Comparison of ENCODE assay signal across 10 cellular contexts in genomic region chr3:112514527-112515128, GRCh38. TPM values are rescaled to one million over a fixed set of nuclear protein-coding genes. Genes with fewer than 3 reads are reported as not detected.
A peak's percentile ranks its signal among the peaks of the same experiment; 100 is the strongest.
DNase-seq lines count a peak whose midpoint lies in the region; ATAC-seq and TF ChIP-seq lines count a peak whose summit lies in the region.
"Had no signal": no experiment of that assay in that cellular context is flagged by ENCODE, and none has a peak within 500 bp of the region (broad histone marks: within the 10 kb centered on the region; RNA-seq: fewer than 3 reads in every experiment).

No MANE protein-coding gene starts in this region.

- peak overlapping the region; percentile 33 for H3K4me3 Mint-ChIP-seq in activated CD8-positive, alpha-beta memory T cell treated with anti-CD3 and anti-CD28 coated beads, Interleukin-2, amount 10 ng/mL, durations not matched to agents 7 days and 5 days
- H3K4me3 Mint-ChIP-seq in stimulated activated naive CD8-positive, alpha-beta T cell treated with anti-CD3 and anti-CD28 coated beads, Interleukin-15, amount 100 ng/mL, for 72 hours = peak overlapping the region in 1 of 2 donors; percentile 5

- H3K27me3 Mint-ChIP-seq in activated CD8-positive, alpha-beta memory T cell treated with anti-CD3 and anti-CD28 coated beads, Interleukin-2, amount 10 ng/mL, durations not matched to agents 7 days and 5 days = no peaks in the 10 kb centered on the region
- H3K27me3 Mint-ChIP-seq in stimulated activated naive CD8-positive, alpha-beta T cell treated with anti-CD3 and anti-CD28 coated beads, Interleukin-15, amount 100 ng/mL, for 72 hours = no peaks in the 10 kb centered on the region

- H3K27ac Mint-ChIP-seq in activated CD8-positive, alpha-beta memory T cell treated with anti-CD3 and anti-CD28 coated beads, Interleukin-2, amount 10 ng/mL, durations not matched to agents 7 days and 5 days = peak overlapping the region; percentile 85
- no peak overlapping the region for H3K27ac Mint-ChIP-seq in stimulated activated naive CD8-positive, alpha-beta T cell treated with anti-CD3 and anti-CD28 coated beads, Interleukin-15, amount 100 ng/mL, for 72 hours

- H3K27ac ChIP-seq in MM.1S (ENCODE audit: low read length) = peak overlapping the region; percentile 84

- peak overlapping the region; percentile 54 for H3K4me2 ChIP-seq in MM.1S (ENCODE audit: low read depth, low read length)

- H3K9ac ChIP-seq in MM.1S (ENCODE audit: low read length) = peak overlapping the region; percentile 29; the same call in 1 of the 2 replicates

- no peak for TF ChIP-seq CTCF in MM.1S (IDR thresholded peaks at IDR 0.05; ENCODE audit: low read length)

- H3K36me3 ChIP-seq in MM.1S (replicated peaks; ENCODE audit: insufficient read depth, low read length) = no peaks in the 10 kb centered on the region

- peaks cover 4% of the 10 kb centered on the region for H3K9me3 Mint-ChIP-seq in activated CD8-positive, alpha-beta memory T cell treated with anti-CD3 and anti-CD28 coated beads, Interleukin-2, amount 10 ng/mL, durations not matched to agents 7 days and 5 days (ENCODE audit: low read depth)
- peaks cover 0 to 6% of the 10 kb centered on the region in 2 donors for H3K9me3 Mint-ChIP-seq in stimulated activated naive CD8-positive, alpha-beta T cell treated with anti-CD3 and anti-CD28 coated beads, Interleukin-15, amount 100 ng/mL, for 72 hours

- peaks cover 23% of the 10 kb centered on the region for H3K4me1 Mint-ChIP-seq in activated CD8-positive, alpha-beta memory T cell treated with anti-CD3 and anti-CD28 coated beads, Interleukin-2, amount 10 ng/mL, durations not matched to agents 7 days and 5 days
- peaks cover 18% of the 10 kb centered on the region for H3K4me1 Mint-ChIP-seq in stimulated activated naive CD8-positive, alpha-beta T cell treated with anti-CD3 and anti-CD28 coated beads, Interleukin-15, amount 100 ng/mL, for 72 hours

- H3K4me1 ChIP-seq in MM.1S (ENCODE audit: low read length) = peaks cover 18% of the 10 kb centered on the region

- H3K36me3 Mint-ChIP-seq in activated CD8-positive, alpha-beta memory T cell treated with anti-CD3 and anti-CD28 coated beads, Interleukin-2, amount 10 ng/mL, durations not matched to agents 7 days and 5 days = peaks cover 14% of the 10 kb centered on the region

- peak overlapping the region; percentile 4; the same call in 1 of the 2 replicates for H3K4me3 ChIP-seq in MM.1S (ENCODE audit: low read length)

- H3K9me3 ChIP-seq in MM.1S (replicated peaks; ENCODE audit: insufficient read depth, low read length) = no peaks in the 10 kb centered on the region

- H3F3A ChIP-seq in MM.1S (ENCODE audit: insufficient read depth, low read length) = peaks cover 16% of the 10 kb centered on the region

- DNase-seq in activated CD8-positive, alpha-beta memory T cell treated with anti-CD3 and anti-CD28 coated beads, Interleukin-2, amount 10 ng/mL, durations not matched to agents 7 days and 5 days = peak; percentile 74
- no peak for DNase-seq in activated CD8-positive, alpha-beta memory T cell treated with anti-CD3 and anti-CD28 coated beads, Interleukin-2, amount 50 U/mL, for 48 hours
- DNase-seq in MM.1S (peak; percentile 92), NCI-H2196 (lab: John Stamatoyannopoulos, UW; ENCODE audit: unreplicated experiment) (no peak), GM19240 (ENCODE audit: insufficient read length, low spot score) (no peak), middle frontal gyrus (ENCODE audit: extremely low spot score, low spot score) (no peak)
- peak in 1 of 2 donors; percentile 38 for DNase-seq in stimulated activated naive CD8-positive, alpha-beta T cell treated with anti-CD3 and anti-CD28 coated beads, Interleukin-15, amount 100 ng/mL, for 72 hours
- DNase-seq: foreskin melanocyte, HCEC 1CT had no signal

- CTCF ChIA-PET in activated CD8-positive, alpha-beta memory T cell treated with anti-CD3 and anti-CD28 coated beads, Interleukin-2, amount 10 ng/mL, durations not matched to agents 7 days and 5 days (lab: Charles Lee) = interaction anchor here (0.7 to 2.2 kb wide), 10 partner anchors 11 to 221 kb away, joined by 3 to 7 read pairs (median 4); partner anchors contain the start of gene BTLA

- ATAC-seq in activated CD8-positive, alpha-beta memory T cell treated with anti-CD3 and anti-CD28 coated beads, Interleukin-2, amount 10 ng/mL, durations not matched to agents 7 days and 5 days = peak; percentile 100
- peak; percentile 99 for ATAC-seq in HG02763 (IDR thresholded peaks at IDR 0.05; ENCODE audit: unreplicated experiment)
- ATAC-seq in stimulated activated naive CD8-positive, alpha-beta T cell treated with anti-CD3 and anti-CD28 coated beads, Interleukin-15, amount 100 ng/mL, for 72 hours = peak; percentile 100

- H2AFZ ChIP-seq in MM.1S (ENCODE audit: low read length) = peak overlapping the region; percentile 10

- H3K27me3 ChIP-seq in MM.1S (replicated peaks; ENCODE audit: insufficient read depth, low read length) = no peaks in the 10 kb centered on the region

- H3K79me2 ChIP-seq in MM.1S (ENCODE audit: low read length) = no peaks in the 10 kb centered on the region

- no peaks in the 10 kb centered on the region for H3K9me2 ChIP-seq in MM.1S (replicated peaks; ENCODE audit: insufficient read depth, low read length)

- no peaks in the 10 kb centered on the region for H4K20me1 ChIP-seq in MM.1S (ENCODE audit: insufficient read depth, low read length)

RNA-seq across cellular contexts. Expression of gene BTLA, which starts 15.4 kb away (rescaled TPM):
- total RNA-seq in activated CD8-positive, alpha-beta memory T cell treated with anti-CD3 and anti-CD28 coated beads, Interleukin-2, amount 10 ng/mL, durations not matched to agents 7 days and 5 days = 10 to 100 TPM; 16.2 to 17.1 TPM

RNA-seq across cellular contexts. Expression of gene ATG3, which starts 47.1 kb away (rescaled TPM):
- total RNA-seq in activated CD8-positive, alpha-beta memory T cell treated with anti-CD3 and anti-CD28 coated beads, Interleukin-2, amount 10 ng/mL, durations not matched to agents 7 days and 5 days = 10 to 100 TPM; 68.0 to 70.6 TPM

RNA-seq across cellular contexts. Expression of gene SLC35A5, which starts 47.2 kb away (rescaled TPM):
- total RNA-seq in activated CD8-positive, alpha-beta memory T cell treated with anti-CD3 and anti-CD28 coated beads, Interleukin-2, amount 10 ng/mL, durations not matched to agents 7 days and 5 days = 10 to 100 TPM; 17.4 to 23.2 TPM

Comparison
In these comparisons a context has a peak if more than half of its experiments do, and no peak if none do; other contexts are left out.
1. DNase-seq: peak in activated CD8-positive, alpha-beta memory T cell treated with anti-CD3 and anti-CD28 coated beads, Interleukin-2, amount 10 ng/mL, durations not matched to agents 7 days and 5 days (single experiment) and MM.1S (single experiment); none in activated CD8-positive, alpha-beta memory T cell treated with anti-CD3 and anti-CD28 coated beads, Interleukin-2, amount 50 U/mL, for 48 hours (single experiment), NCI-H2196 (single experiment), GM19240 (single experiment) and middle frontal gyrus (single experiment).
2. Peak in every context shown above with its lines, with median percentiles within 50 percentile points of each other: ATAC-seq.